In the genomic region with DNA sequence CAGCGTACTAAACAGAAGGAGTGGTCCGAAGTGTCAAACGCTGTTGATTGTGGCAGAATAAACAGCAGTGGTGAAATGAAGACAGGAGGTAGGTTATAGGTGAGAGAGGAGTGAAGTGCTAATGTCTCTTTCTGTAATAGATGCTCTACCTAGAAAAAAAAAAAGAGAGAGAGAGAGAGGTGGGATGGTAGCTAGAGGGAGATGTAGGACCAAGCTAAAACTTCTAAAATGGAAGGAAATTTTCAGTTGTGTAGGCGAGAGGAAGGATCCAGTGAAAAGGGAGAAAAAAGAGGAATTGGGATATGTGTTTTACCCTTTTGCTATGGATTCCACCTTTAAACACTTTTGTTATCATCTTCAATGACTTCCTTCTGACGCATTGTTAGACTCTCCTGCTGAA, we compare ENCODE assay signal across 20 cellular contexts.
DNase-seq lines count a peak whose midpoint lies in the region; ATAC-seq, FAIRE-seq and TF ChIP-seq lines count a peak whose summit lies in the region.
"Had no signal": no experiment of that assay in that cellular context is flagged by ENCODE, and none has a peak within 500 bp of the region (broad histone marks: within the 10 kb centered on the region; RNA-seq: fewer than 3 reads in every experiment).

No MANE protein-coding gene starts in this region.

- no peaks in the 10 kb centered on the region for H3K79me2 ChIP-seq in PC-3 (ENCODE audit: low read length)

- no peak overlapping the region for H2AFZ ChIP-seq in PC-3 (ENCODE audit: low read length)

- no peak overlapping the region for H3K4me3 ChIP-seq in PC-3 (ENCODE audit: low read length)
- no peak overlapping the region for H3K4me3 ChIP-seq in endodermal cell (ENCODE audit: low read length)
- H3K4me3 ChIP-seq in retinal pigment epithelial cell (ENCODE audit: low read length), result no peak overlapping the region

- CTCF ChIA-PET in PC-3 (lab: Charles Lee), result no interaction called here

- TF ChIP-seq CTCF in PC-3 (conservative IDR thresholded peaks at IDR 0.05; ENCODE audit: low read depth, low read length) (peak; percentile 37), endodermal cell (conservative IDR thresholded peaks at IDR 0.05) (peak; percentile 51), retinal pigment epithelial cell (conservative IDR thresholded peaks at IDR 0.05; ENCODE audit: low read depth, low read length) (peak; percentile 8)

- FAIRE-seq in GM19239 (lab: Jason Lieb, UNC), result no peak
- FAIRE-seq: GM12892 had no signal

- DNase-seq in PC-3 (no peak), endodermal cell (no peak), left lobe of liver (ENCODE audit: low spot score) (no peak), retinal pigment epithelial cell (ENCODE audit: low read depth) (no peak), GM03348 (ENCODE audit: low spot score) (no peak), GM19239 (ENCODE audit: insufficient read length, low spot score) (no peak)
- DNase-seq in stimulated activated CD4-positive, alpha-beta T cell treated with anti-CD3 and anti-CD28 coated beads, Interleukin-2, amount 100 ng/mL, for 24 hours, result no peak
- DNase-seq: Calu3, DMS79 treated with DMSO at 0.1 percent for 48 hours, GF-D8, NCI-H1092 treated with DMSO at 0.1 percent for 48 hours, NCI-H1436, NCI-H1930, NCI-H446 treated with DMSO at 0.1 percent for 48 hours, NCI-H526, SHP77 had no signal

- no TSS peak for BruUV-seq in PC-3 (replicated peaks; lab: Mats Ljungman, UMichigan)

- no peaks in the 10 kb centered on the region for H4K20me1 ChIP-seq in PC-3 (ENCODE audit: low read length)

- peaks cover 34% of the 10 kb centered on the region for H3K4me1 Mint-ChIP-seq in endodermal cell
- H3K4me1 Mint-ChIP-seq: B cell had no signal

- H3K9me2 ChIP-seq in PC-3 (replicated peaks; ENCODE audit: low read length), result no peaks in the 10 kb centered on the region

- H3K36me3 ChIP-seq in PC-3 (ENCODE audit: low read depth, low read length) (no peaks in the 10 kb centered on the region), endodermal cell (ENCODE audit: control insufficient read depth, insufficient read depth, low read length) (no peaks in the 10 kb centered on the region)

- H3K27ac ChIP-seq in PC-3 (ENCODE audit: low read length), result no peak overlapping the region
- no peak overlapping the region for H3K27ac ChIP-seq in endodermal cell (ENCODE audit: low read depth, low read length)
- H3K27ac ChIP-seq: RWPE1 had no signal

- peaks cover 9% of the 10 kb centered on the region for H3K9me3 Mint-ChIP-seq in endodermal cell

- no peaks in the 10 kb centered on the region for H3K27me3 Mint-ChIP-seq in endodermal cell (ENCODE audit: insufficient read depth)
- H3K27me3 Mint-ChIP-seq: B cell had no signal

- ATAC-seq in PC-3, result no peak
- ATAC-seq in left lobe of liver, result peak; percentile 62
- ATAC-seq in GM21423 (IDR thresholded peaks at IDR 0.05; ENCODE audit: unreplicated experiment), result no peak

- intact Hi-C loops in PC-3 (cut with micrococcal nuclease), result no loop called here

- H3K9me3 ChIP-seq in PC-3 (ENCODE audit: low read length) (no peaks in the 10 kb centered on the region), endodermal cell (ENCODE audit: control insufficient read depth, low read length) (peaks cover 18% of the 10 kb centered on the region)

- H3K4me1 ChIP-seq in PC-3 (ENCODE audit: insufficient read depth, low read length), result no peaks in the 10 kb centered on the region
- H3K4me1 ChIP-seq in endodermal cell (ENCODE audit: control insufficient read depth, insufficient read depth, low read length), result peaks cover 6% of the 10 kb centered on the region

- H3K27ac Mint-ChIP-seq in endodermal cell, result no peak overlapping the region
- H3K27ac Mint-ChIP-seq: B cell had no signal

- POLR2A ChIA-PET in PC-3 (lab: Charles Lee; ENCODE audit: unreplicated experiment), result no interaction called here

- H3F3A ChIP-seq in PC-3 (ENCODE audit: low read length, unreplicated experiment), result no peaks in the 10 kb centered on the region

- peaks cover 3% of the 10 kb centered on the region for H3K36me3 Mint-ChIP-seq in endodermal cell (ENCODE audit: low read depth)

- peaks cover 28% of the 10 kb centered on the region for H3K27me3 ChIP-seq in PC-3 (ENCODE audit: low read length)
- no peaks in the 10 kb centered on the region for H3K27me3 ChIP-seq in endodermal cell (ENCODE audit: control insufficient read depth, insufficient read depth, low read length, poor library complexity, severe bottlenecking)

- no peak overlapping the region for H3K4me3 Mint-ChIP-seq in endodermal cell
- H3K4me3 Mint-ChIP-seq: B cell had no signal

- H3K4me2 ChIP-seq in PC-3 (ENCODE audit: low read length), result no peak overlapping the region

- H3K9ac ChIP-seq in PC-3 (ENCODE audit: low read length) (no peak overlapping the region), endodermal cell (ENCODE audit: extremely low read depth, low read length, poor library complexity, severe bottlenecking) (no peak overlapping the region)

- 74 to 81% methylated on average over 4 to 5 of the region's 5 CpGs for WGBS in endodermal cell (ENCODE audit: insufficient coverage in 1 of 2, insufficient read length in 1 of 2), 2 experiments
